In the genomic region with DNA sequence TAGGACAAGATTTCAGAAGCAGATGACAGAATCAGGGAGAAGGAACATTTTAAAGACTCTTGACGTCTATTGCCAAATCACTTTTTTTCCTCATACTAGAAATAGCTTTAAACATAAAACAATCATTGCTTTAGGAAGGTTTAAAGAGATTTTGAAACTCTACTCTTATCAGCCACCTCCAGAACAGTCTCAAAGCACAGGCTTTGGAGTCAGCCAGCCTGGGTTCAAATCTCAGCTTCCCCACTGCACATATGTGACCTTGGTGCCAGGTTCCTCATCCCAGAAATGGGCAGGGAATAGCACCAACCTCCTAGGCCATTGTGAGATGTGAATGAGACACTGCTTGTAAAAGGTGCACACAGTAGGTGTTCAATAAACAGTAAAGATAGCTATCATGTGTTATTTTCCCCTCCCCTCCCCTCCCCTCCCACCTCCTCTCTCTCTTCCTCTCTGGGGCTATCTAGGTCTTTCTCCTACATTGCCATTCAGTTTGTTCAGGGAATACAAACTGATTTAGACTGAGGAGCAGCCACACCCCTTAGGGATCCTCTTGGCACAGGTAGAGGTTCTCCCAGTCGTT, we compare ENCODE assay signal across 23 cellular contexts. TPM values are rescaled to one million over a fixed set of nuclear protein-coding genes. Genes with fewer than 3 reads are reported as not detected.
A peak's percentile ranks its signal among the peaks of the same experiment; 100 is the strongest.
DNase-seq lines count a peak whose midpoint lies in the region; ATAC-seq, FAIRE-seq and TF ChIP-seq lines count a peak whose summit lies in the region.
"Had no signal": no experiment of that assay in that cellular context is flagged by ENCODE, and none has a peak within 500 bp of the region (broad histone marks: within the 10 kb centered on the region; RNA-seq: fewer than 3 reads in every experiment).

No MANE protein-coding gene starts in this region.

- no peak overlapping the region for H2BK120ac ChIP-seq in IMR-90 (ENCODE audit: low read depth, low read length)

- no peaks in the 10 kb centered on the region for H3K27me3 ChIP-seq in IMR-90 (ENCODE audit: control insufficient read depth, insufficient read depth, low read length)
- no peaks in the 10 kb centered on the region for H3K27me3 ChIP-seq in skeletal muscle satellite cell (ENCODE audit: control insufficient read depth, insufficient read depth, low read length)
- H3K27me3 ChIP-seq in body of pancreas: no peaks in the 10 kb centered on the region
- H3K27me3 ChIP-seq: Peyer's patch had no signal

- H4K20me1 ChIP-seq in IMR-90 (ENCODE audit: insufficient read depth, low read length): peaks cover 17% of the 10 kb centered on the region

- H3K27ac ChIP-seq in IMR-90 (ENCODE audit: insufficient read depth, low read length) (no peak overlapping the region), body of pancreas (no peak overlapping the region)
- H3K27ac ChIP-seq: 22Rv1, C4-2B, Peyer's patch had no signal

- H2AK5ac ChIP-seq in IMR-90 (ENCODE audit: low read depth, low read length): 0 out of 2 replicates have a peak overlapping the region, but pooled peaks have one; percentile 72

- H3K9me1 ChIP-seq in IMR-90 (ENCODE audit: insufficient read depth, low read length): peaks cover 18% of the 10 kb centered on the region

- H3K4me3 ChIP-seq in IMR-90 (ENCODE audit: insufficient read depth, low read depth, low read length) (no peak overlapping the region), skeletal muscle satellite cell (ENCODE audit: low read length) (no peak overlapping the region), body of pancreas (no peak overlapping the region)
- H3K4me3 ChIP-seq: Peyer's patch had no signal

- H4K8ac ChIP-seq in IMR-90 (ENCODE audit: low read depth in 2 of 2, low read length in 2 of 2): no peak overlapping the region

- TF ChIP-seq POLR2A in IMR-90 (IDR thresholded peaks at IDR 0.05; ENCODE audit: low read depth, low read length) (no peak), body of pancreas (IDR thresholded peaks at IDR 0.05) (no peak), GM12892 (IDR thresholded peaks at IDR 0.05; ENCODE audit: low read depth, low read length) (no peak)

- DNase-seq in activated CD8-positive, alpha-beta memory T cell treated with anti-CD3 and anti-CD28 coated beads, Interleukin-2, amount 50 U/mL, for 48 hours: peak; percentile 23
- no peak for DNase-seq in activated CD8-positive, alpha-beta memory T cell treated with anti-CD3 and anti-CD28 coated beads, Interleukin-2, amount 50 U/mL, for 4 hours
- DNase-seq in IMR-90: no peak
- no peak for DNase-seq in body of pancreas
- DNase-seq in GM12892 (ENCODE audit: insufficient read length): no peak
- DNase-seq: H9, HFFc6, Kasumi-1, NCI-H1694, NCI-H2081, NCI-H2171, NCI-H345, NCI-H524, NCI-H774 had no signal

- no peak overlapping the region for H2AK9ac ChIP-seq in IMR-90 (replicated peaks; ENCODE audit: low read depth, low read length, poor library complexity)

- dilution Hi-C loops in IMR-90 (cut with HindIII; ENCODE audit: low sequenced_read_pairs, unreplicated experiment): no loop called here

- in situ Hi-C loops in IMR-90 (cut with MboI; ENCODE audit: low sequenced_read_pairs): no loop called here

- 0 out of 2 replicates have a peak overlapping the region, but pooled peaks have one; percentile 42 for H3K23ac ChIP-seq in IMR-90 (ENCODE audit: low read depth, low read length)

- 0 out of 2 replicates have a peak overlapping the region, but pooled peaks have one; percentile 59 for H3K14ac ChIP-seq in IMR-90 (replicated peaks; ENCODE audit: low read depth, low read length)

- POLR2A ChIA-PET in IMR-90 (lab: Charles Lee; ENCODE audit: unreplicated experiment): no interaction called here

- no CpG with 5 or more reads among the region's 2 CpGs for WGBS in IMR-90 (ENCODE audit: extremely low coverage in 2 of 2, insufficient read length in 1 of 2), 2 experiments
- 57 to 59% methylated on average over 2 of the region's 2 CpGs for WGBS in body of pancreas, 2 donors

- no peak overlapping the region for H3K56ac ChIP-seq in IMR-90 (ENCODE audit: extremely low read depth, insufficient read depth, low read length)

- FAIRE-seq in GM12892 (lab: Jason Lieb, UNC): no peak
- FAIRE-seq: G401.6, GM19239 had no signal

- intact Hi-C loops in IMR-90 (cut with micrococcal nuclease): loop anchor here (10.0 kb wide), 2 partner anchors 270 to 360 kb away; no protein-coding TSS in a partner anchor
- intact Hi-C loops in body of pancreas (cut with DNase I): no loop called here

- no peak overlapping the region for H4K91ac ChIP-seq in IMR-90 (ENCODE audit: insufficient read depth, low read depth, low read length)

- H3K18ac ChIP-seq in IMR-90 (ENCODE audit: low read depth, low read length): no peak overlapping the region

- no peaks in the 10 kb centered on the region for H3K36me3 Mint-ChIP-seq in brain
- H3K36me3 Mint-ChIP-seq in activated T-helper 17 cell treated with anti-CD3 and anti-CD28 coated beads, Interleukin-2, amount 50 U/mL, for 72 hours (ENCODE audit: low read depth): no peaks in the 10 kb centered on the region
- H3K36me3 Mint-ChIP-seq: CD8-positive, alpha-beta memory T cell had no signal

- no peak for TF ChIP-seq CTCF in IMR-90 (conservative IDR thresholded peaks at IDR 0.05; ENCODE audit: low read depth, low read length)
- no peak for TF ChIP-seq CTCF in brain (conservative IDR thresholded peaks at IDR 0.05)
- no peak for TF ChIP-seq CTCF in body of pancreas (IDR thresholded peaks at IDR 0.05)

- no peak overlapping the region for H3K9ac ChIP-seq in IMR-90 (ENCODE audit: low read depth, low read length)
- H3K9ac ChIP-seq in skeletal muscle satellite cell (ENCODE audit: low read depth, low read length): no peak overlapping the region

- no peak overlapping the region for H3K4me3 Mint-ChIP-seq in brain
- H3K4me3 Mint-ChIP-seq in activated T-helper 17 cell treated with anti-CD3 and anti-CD28 coated beads, Interleukin-2, amount 50 U/mL, for 72 hours: no peak overlapping the region
- H3K4me3 Mint-ChIP-seq: CD8-positive, alpha-beta memory T cell; H9 had no signal

- H3K27ac Mint-ChIP-seq in brain: peak overlapping the region in 3 of 5 experiments; percentile 29 to 59 (median 38)
- no peak overlapping the region for H3K27ac Mint-ChIP-seq in activated T-helper 17 cell treated with anti-CD3 and anti-CD28 coated beads, Interleukin-2, amount 50 U/mL, for 72 hours
- H3K27ac Mint-ChIP-seq: CD8-positive, alpha-beta memory T cell; HFFc6 had no signal

- BruUV-seq in IMR-90 (replicated peaks; lab: Mats Ljungman, UMichigan): no TSS peak

- peaks cover 2% of the 10 kb centered on the region for H3K27me3 Mint-ChIP-seq in brain
- H3K27me3 Mint-ChIP-seq in activated T-helper 17 cell treated with anti-CD3 and anti-CD28 coated beads, Interleukin-2, amount 50 U/mL, for 72 hours: peaks cover 11% of the 10 kb centered on the region

- no peak overlapping the region for H2BK20ac ChIP-seq in IMR-90 (ENCODE audit: low read depth, low read length)

- peak overlapping the region; percentile 76; the same call in 1 of the 2 replicates for H3K4me2 ChIP-seq in IMR-90 (ENCODE audit: low read depth, low read length)
- peak overlapping the region; percentile 88 for H3K4me2 ChIP-seq in skeletal muscle satellite cell (ENCODE audit: low read length)

- no peak overlapping the region for H2AFZ ChIP-seq in IMR-90 (replicated peaks; ENCODE audit: low read length, poor library complexity)

- H3K4ac ChIP-seq in IMR-90 (ENCODE audit: low read depth, low read length): no peak overlapping the region

- peaks cover 1% of the 10 kb centered on the region; the same call in 1 of the 2 replicates for H3K36me3 ChIP-seq in IMR-90 (ENCODE audit: control insufficient read depth, insufficient read depth, low read length)
- H3K36me3 ChIP-seq in skeletal muscle satellite cell (ENCODE audit: insufficient read depth, low read length): peaks cover 48% of the 10 kb centered on the region
- H3K36me3 ChIP-seq in body of pancreas (replicated peaks in 1 of 2; ENCODE audit: insufficient read depth in 1 of 2, low read depth in 2 of 2): no peaks in the 10 kb centered on the region
- H3K36me3 ChIP-seq: Peyer's patch had no signal

- TF ChIP-seq RAD21 in IMR-90 (IDR thresholded peaks at IDR 0.05; ENCODE audit: low read length): no peak

- H2BK5ac ChIP-seq in IMR-90 (ENCODE audit: low read depth, low read length, poor library complexity, severe bottlenecking): peak overlapping the region; percentile 34

- H3K9me3 ChIP-seq in IMR-90 (ENCODE audit: control insufficient read depth, insufficient read depth, low read length) (no peaks in the 10 kb centered on the region), skeletal muscle satellite cell (replicated peaks; ENCODE audit: low read length) (no peaks in the 10 kb centered on the region), body of pancreas (no peaks in the 10 kb centered on the region)
- H3K9me3 ChIP-seq: Peyer's patch had no signal

- CTCF ChIA-PET in IMR-90 (lab: Yijun Ruan, JAX): no interaction called here

- ATAC-seq in IMR-90 (ENCODE audit: low read depth) (no peak), body of pancreas (no peak)
- no peak for ATAC-seq in activated T-helper 17 cell treated with anti-CD3 and anti-CD28 coated beads, Interleukin-2, amount 50 U/mL, for 72 hours (replicated peaks)

- H3K4me1 Mint-ChIP-seq in brain: peaks cover 45% of the 10 kb centered on the region
- peaks cover 6% of the 10 kb centered on the region for H3K4me1 Mint-ChIP-seq in activated T-helper 17 cell treated with anti-CD3 and anti-CD28 coated beads, Interleukin-2, amount 50 U/mL, for 72 hours
- H3K4me1 Mint-ChIP-seq: CD8-positive, alpha-beta memory T cell had no signal

- H3K9me3 Mint-ChIP-seq in brain: peaks cover 0 to 4% (median 0%) of the 10 kb centered on the region in 5 experiments
- H3K9me3 Mint-ChIP-seq in activated T-helper 17 cell treated with anti-CD3 and anti-CD28 coated beads, Interleukin-2, amount 50 U/mL, for 72 hours: no peaks in the 10 kb centered on the region
- H3K9me3 Mint-ChIP-seq: CD8-positive, alpha-beta memory T cell; H9; HFFc6 had no signal

- no peak overlapping the region for H4K5ac ChIP-seq in IMR-90 (ENCODE audit: low read depth, low read length)

- H2BK15ac ChIP-seq in IMR-90 (ENCODE audit: low read depth, low read length): no peak overlapping the region; the same call in 2 of the 3 replicates

- H3K4me1 ChIP-seq in IMR-90 (ENCODE audit: control insufficient read depth, insufficient read depth, low read length) (peaks cover 32% of the 10 kb centered on the region), skeletal muscle satellite cell (ENCODE audit: control insufficient read depth, insufficient read depth, low read length) (peaks cover 42% of the 10 kb centered on the region), body of pancreas (no peaks in the 10 kb centered on the region)
- H3K4me1 ChIP-seq: Peyer's patch had no signal

- H3K79me1 ChIP-seq in IMR-90 (ENCODE audit: low read depth in 1 of 2, low read length in 2 of 2): peaks cover 11 to 51% of the 10 kb centered on the region in 2 experiments; a peak in 2 of 4 replicates

RNA-seq across cellular contexts. Expression of gene SPOCD1, which starts 20.6 kb away (rescaled TPM):
- total RNA-seq in IMR-90 (2012; rRNA removed) (42.2 and 59.7 TPM in 2 replicates), body of pancreas (under 1 TPM in 1 of 2 donors, not detected in 1; 0.26 TPM)
- polyA plus RNA-seq in IMR-90 (2012; rRNA removed) (132 and 135 TPM in 2 replicates), brain (ENCODE audit: insufficient read depth, low read depth, low replicate concordance) (1.7 TPM)
- polyA plus RNA-seq in IMR-90 (2012; cell fraction: cytosol; rRNA removed): 61.6 and 91.4 TPM in 2 replicates
- polyA plus RNA-seq in IMR-90 (2012; cell fraction: nucleus; rRNA removed; ENCODE audit: low replicate concordance): 471 and 772 TPM in 2 replicates
- total RNA-seq in skeletal muscle satellite cell (2012; rRNA removed): 65.5 and 77.1 TPM in 2 replicates
- 0.47 TPM for polyA plus RNA-seq in GM12892 (2012; ENCODE audit: missing spikeins)
- total RNA-seq in activated T-helper 17 cell treated with anti-CD3 and anti-CD28 coated beads, Interleukin-2, amount 50 U/mL, for 72 hours: 1 to 10 TPM in 1 of 2 donors, under 1 TPM in 1; 0.84 to 1.8 TPM
- polyA plus RNA-seq: CD8-positive, alpha-beta memory T cell had no signal

RNA-seq across cellular contexts. Expression of gene ADGRB2, which starts 31.0 kb away (rescaled TPM):
- total RNA-seq in IMR-90 (2012; rRNA removed): 2.2 and 2.5 TPM in 2 replicates
- 11.9 TPM in 2 replicates for polyA plus RNA-seq in IMR-90 (2012; rRNA removed)
- polyA plus RNA-seq in IMR-90 (2012; cell fraction: cytosol; rRNA removed): 6.4 and 15.9 TPM in 2 replicates
- 38.7 and 77.7 TPM in 2 replicates for polyA plus RNA-seq in IMR-90 (2012; cell fraction: nucleus; rRNA removed; ENCODE audit: low replicate concordance)
- 67.9 TPM for polyA plus RNA-seq in brain (ENCODE audit: insufficient read depth, low read depth, low replicate concordance)
- total RNA-seq in skeletal muscle satellite cell (2012; rRNA removed): 1.8 and 3.3 TPM in 2 replicates
- total RNA-seq in body of pancreas: 1 to 10 TPM in 1 of 2 donors, under 1 TPM in 1; 0.26 to 3.0 TPM
- polyA plus RNA-seq in GM12892 (2012; ENCODE audit: missing spikeins): 0.08 TPM
- total RNA-seq in activated T-helper 17 cell treated with anti-CD3 and anti-CD28 coated beads, Interleukin-2, amount 50 U/mL, for 72 hours: 1 to 10 TPM in 1 of 2 donors, under 1 TPM in 1; 0.24 to 4.5 TPM

Comparison
In these comparisons a context has a peak if more than half of its experiments do, and no peak if none do; other contexts are left out.
1. RNA of gene SPOCD1, which starts 20.6 kb away (total RNA-seq): 42.2 to 59.7 TPM in IMR-90; 0.84 to 1.8 TPM in activated T-helper 17 cell treated with anti-CD3 and anti-CD28 coated beads, Interleukin-2, amount 50 U/mL, for 72 hours and 0.26 TPM in body of pancreas; every median in the first group is over 10 times any median in the second.